ENCODE assay signal across 10 cellular contexts in the genomic region with DNA sequence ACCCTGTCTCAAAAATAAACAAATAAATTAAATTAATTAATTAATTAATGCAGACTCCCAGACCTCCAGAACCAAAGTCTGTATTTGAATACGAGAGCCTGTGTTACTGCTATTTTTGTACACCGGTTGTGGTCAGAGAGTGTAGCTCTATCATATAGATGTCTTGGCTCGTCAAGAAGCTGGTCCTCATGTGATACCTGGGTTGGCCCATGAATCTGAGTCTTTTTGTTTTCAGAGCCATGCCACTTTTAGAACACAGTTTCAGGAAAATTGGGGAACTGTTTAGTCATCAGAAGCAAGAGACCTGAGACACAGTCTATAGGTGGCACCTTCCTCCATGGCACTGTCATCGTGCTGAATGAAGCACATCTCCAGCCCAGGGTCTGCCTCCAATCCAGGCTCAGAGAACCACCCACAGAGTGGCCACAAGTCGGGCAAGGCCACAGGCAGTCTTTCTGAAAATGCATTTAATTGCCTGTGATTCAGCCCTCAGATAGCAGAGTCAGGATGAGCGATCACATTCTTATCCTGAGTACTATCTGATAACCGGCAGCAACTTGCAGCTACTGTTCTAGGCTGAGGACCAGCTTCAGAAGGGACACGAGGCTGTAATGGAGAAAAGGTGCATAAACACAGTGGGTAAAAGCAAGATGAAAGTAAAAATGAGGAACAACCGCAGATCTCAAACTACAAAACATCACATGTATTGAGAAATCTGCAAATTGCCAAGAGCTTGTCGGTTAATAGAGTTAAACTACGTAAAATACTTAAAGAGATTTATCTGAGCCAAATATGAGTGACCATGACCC. TPM values are rescaled to one million over a fixed set of nuclear protein-coding genes. Genes with fewer than 3 reads are reported as not detected.
DNase-seq lines count a peak whose midpoint lies in the region; ATAC-seq, FAIRE-seq and TF ChIP-seq lines count a peak whose summit lies in the region.
"Had no signal": no experiment of that assay in that cellular context is flagged by ENCODE, and none has a peak within 500 bp of the region (broad histone marks: within the 10 kb centered on the region; RNA-seq: fewer than 3 reads in every experiment).

No MANE protein-coding gene starts in this region.

- H3K27me3 ChIP-seq in K562 (ENCODE audit: control insufficient read depth in 2 of 2, insufficient read depth in 2 of 2, low read length in 2 of 2) (no peaks in the 10 kb centered on the region), skeletal muscle satellite cell (ENCODE audit: control insufficient read depth, insufficient read depth, low read length) (no peaks in the 10 kb centered on the region)

- DNase-seq in activated CD4-positive, alpha-beta T cell treated with anti-CD3 and anti-CD28 coated beads, Interleukin-2, amount 10 ng/mL, durations not matched to agents 24 days and 14 days, result no peak
- DNase-seq in activated CD4-positive, alpha-beta T cell treated with anti-CD3 and anti-CD28 coated beads, Interleukin-2, amount 50 U/mL, for 1 hour, result no peak
- peak; percentile 56 for DNase-seq in OCI-LY7 (ENCODE audit: low spot score)
- peak in 2 of 4 experiments; percentile 23 for DNase-seq in K562 (ENCODE audit: extremely low read depth in 1 of 4, low spot score in 3 of 4)
- DNase-seq in DMS153 treated with DMSO at 0.1 percent for 48 hours (lab: John Stamatoyannopoulos, UW; ENCODE audit: unreplicated experiment), result no peak
- no peak for DNase-seq in middle frontal gyrus (ENCODE audit: extremely low spot score, low spot score)
- DNase-seq: CD4-positive, CD25-positive, alpha-beta regulatory T cell; KG1 had no signal

- no peaks in the 10 kb centered on the region for H3K9me2 ChIP-seq in OCI-LY7 (ENCODE audit: insufficient read depth, low read length)

- CTCF ChIA-PET in OCI-LY7 (lab: Charles Lee; ENCODE audit: unreplicated experiment), result interaction anchor here (1.2 kb wide), 1 partner anchor 14 kb away, joined by 5 read pairs; a partner anchor contains a TSS
- CTCF ChIA-PET in K562 (lab: Yijun Ruan, JAX; ENCODE audit: low intra/inter-chr PET ratio), result no interaction called here

- H3K36me3 ChIP-seq in OCI-LY7 (ENCODE audit: insufficient read depth, low read length) (no peaks in the 10 kb centered on the region), K562 (ENCODE audit: control insufficient read depth, insufficient read depth, low read length) (no peaks in the 10 kb centered on the region; the same call in 2 of the 3 replicates), skeletal muscle satellite cell (ENCODE audit: insufficient read depth, low read length) (no peaks in the 10 kb centered on the region)

- H3K4me1 Mint-ChIP-seq in activated CD4-positive, alpha-beta T cell treated with anti-CD3 and anti-CD28 coated beads, Interleukin-2, amount 10 ng/mL, durations not matched to agents 24 days and 14 days, result peaks cover 37% of the 10 kb centered on the region

- peaks cover 13% of the 10 kb centered on the region for H3K9me3 Mint-ChIP-seq in activated CD4-positive, alpha-beta T cell treated with anti-CD3 and anti-CD28 coated beads, Interleukin-2, amount 10 ng/mL, durations not matched to agents 24 days and 14 days

- H4K20me1 ChIP-seq in OCI-LY7 (ENCODE audit: insufficient read depth, low read length) (no peaks in the 10 kb centered on the region), K562 (replicated peaks; ENCODE audit: control insufficient read depth, insufficient read depth, low read length) (no peaks in the 10 kb centered on the region)

- intact Hi-C loops in activated CD4-positive, alpha-beta T cell treated with anti-CD3 and anti-CD28 coated beads, Interleukin-2, amount 10 ng/mL, durations not matched to agents 24 days and 14 days (cut with micrococcal nuclease), result no loop called here
- intact Hi-C loops in OCI-LY7 (cut with micrococcal nuclease; ENCODE audit: unreplicated experiment), result no loop called here
- intact Hi-C loops in K562 (cut with micrococcal nuclease), result loop anchor here (1.0 kb wide), 1 partner anchor 9 kb away; no protein-coding TSS in a partner anchor

- H3K4me3 ChIP-seq in OCI-LY7 (ENCODE audit: low read depth, low read length, poor library complexity, severe bottlenecking) (peak overlapping the region; percentile 12), K562 (no peak overlapping the region), skeletal muscle satellite cell (ENCODE audit: low read length) (no peak overlapping the region)

- no peaks in the 10 kb centered on the region for H3K27me3 Mint-ChIP-seq in activated CD4-positive, alpha-beta T cell treated with anti-CD3 and anti-CD28 coated beads, Interleukin-2, amount 10 ng/mL, durations not matched to agents 24 days and 14 days

- H3K79me2 ChIP-seq in OCI-LY7 (ENCODE audit: insufficient read depth, low read depth, low read length) (no peaks in the 10 kb centered on the region), K562 (ENCODE audit: control insufficient read depth, insufficient read depth, low read length) (no peaks in the 10 kb centered on the region)

- POLR2A ChIA-PET in OCI-LY7 (lab: Charles Lee), result interaction anchor here (1.0 to 5.3 kb wide), 7 partner anchors 10 to 21 kb away, joined by 3 to 46 read pairs (median 6); a partner anchor contains a TSS
- POLR2A ChIA-PET in K562 (lab: Yijun Ruan, JAX), result interaction anchor here (0.5 to 6.9 kb wide), 10 partner anchors 10 to 113 kb away, joined by 3 to 69 read pairs (median 4); a partner anchor contains a TSS

- peak overlapping the region; percentile 78 for H3K27ac Mint-ChIP-seq in activated CD4-positive, alpha-beta T cell treated with anti-CD3 and anti-CD28 coated beads, Interleukin-2, amount 10 ng/mL, durations not matched to agents 24 days and 14 days

- H3K9me1 ChIP-seq in K562 (ENCODE audit: control insufficient read depth, insufficient read depth, low read length), result no peaks in the 10 kb centered on the region

- no peak for TF ChIP-seq POLR2A in K562 (conservative IDR thresholded peaks at IDR 0.05)

- FAIRE-seq in K562 (lab: Jason Lieb, UNC), result peak; percentile 32

- no peak; the same call in 1 of the 2 replicates for TF ChIP-seq CTCF in OCI-LY7 (conservative IDR thresholded peaks at IDR 0.05; ENCODE audit: low read length)
- TF ChIP-seq CTCF in K562 (IDR thresholded peaks at IDR 0.05 in 2 of 3, conservative IDR thresholded peaks at IDR 0.05 in 1 of 3; ENCODE audit: insufficient read depth in 2 of 3, low read depth in 1 of 3, low read length in 3 of 3), result no peak

- H3K36me3 Mint-ChIP-seq in activated CD4-positive, alpha-beta T cell treated with anti-CD3 and anti-CD28 coated beads, Interleukin-2, amount 10 ng/mL, durations not matched to agents 24 days and 14 days (ENCODE audit: low read depth), result peaks cover 15% of the 10 kb centered on the region

- in situ Hi-C loops in K562 (cut with MboI), result no loop called here

- BruUV-seq in OCI-LY7 (replicated peaks; lab: Mats Ljungman, UMichigan) (no TSS peak), K562 (replicated peaks; lab: Mats Ljungman, UMichigan) (no TSS peak)

- H3K4me2 ChIP-seq in OCI-LY7 (ENCODE audit: low read length) (peak overlapping the region; percentile 52), K562 (ENCODE audit: insufficient read depth, low read length) (peak overlapping the region; percentile 76), skeletal muscle satellite cell (ENCODE audit: low read length) (peak overlapping the region; percentile 64)

- H3K4me3 Mint-ChIP-seq in activated CD4-positive, alpha-beta T cell treated with anti-CD3 and anti-CD28 coated beads, Interleukin-2, amount 10 ng/mL, durations not matched to agents 24 days and 14 days, result peak overlapping the region; percentile 26
- H3K4me3 Mint-ChIP-seq: CD4-positive, CD25-positive, alpha-beta regulatory T cell had no signal

- H2AFZ ChIP-seq in OCI-LY7 (ENCODE audit: low read length), result peak overlapping the region; percentile 87
- peak overlapping the region; percentile 84 for H2AFZ ChIP-seq in K562 (ENCODE audit: low read depth, low read length)

- WGBS in K562 (ENCODE audit: insufficient coverage, low coverage, missing lambda C conversion rate), result 0% methylated on average over 11 of the region's 11 CpGs

- TF ChIP-seq EP300 in K562 (IDR thresholded peaks at IDR 0.05; ENCODE audit: low read length), result peak; percentile 60; the same call in 1 of the 2 replicates

- H3K9ac ChIP-seq in K562 (ENCODE audit: insufficient read depth in 1 of 2, low read depth in 2 of 2, low read length in 2 of 2) (peak overlapping the region; percentile 78 to 86), skeletal muscle satellite cell (ENCODE audit: low read depth, low read length) (peak overlapping the region; percentile 60)

- H3K4me1 ChIP-seq in OCI-LY7 (ENCODE audit: insufficient read depth, low read length, poor library complexity, severe bottlenecking) (peaks cover 55% of the 10 kb centered on the region), K562 (replicated peaks in 1 of 2; ENCODE audit: control insufficient read depth in 2 of 2, insufficient read depth in 2 of 2, low read length in 2 of 2) (peaks cover 23 to 55% of the 10 kb centered on the region in 2 experiments), skeletal muscle satellite cell (ENCODE audit: control insufficient read depth, insufficient read depth, low read length) (peaks cover 44% of the 10 kb centered on the region)

- no peaks in the 10 kb centered on the region for H3K9me3 ChIP-seq in OCI-LY7 (ENCODE audit: low read length)
- peaks cover 8% of the 10 kb centered on the region; the same call in 1 of the 2 replicates for H3K9me3 ChIP-seq in K562 (replicated peaks; ENCODE audit: control insufficient read depth, insufficient read depth, low read depth, low read length)
- H3K9me3 ChIP-seq in skeletal muscle satellite cell (replicated peaks; ENCODE audit: low read length), result no peaks in the 10 kb centered on the region

- ATAC-seq in K562 (peak; percentile 14), HG03342 (IDR thresholded peaks at IDR 0.05; ENCODE audit: unreplicated experiment) (no peak)

- peak overlapping the region; percentile 34 for H3K27ac ChIP-seq in OCI-LY7 (ENCODE audit: low read depth, low read length, poor library complexity, severe bottlenecking)
- H3K27ac ChIP-seq in K562 (ENCODE audit: extremely low read depth, low read depth, low read length), result peak overlapping the region; percentile 91

- TF ChIP-seq RAD21 in K562 (CRISPR knock-in tag; conservative IDR thresholded peaks at IDR 0.05 in 1 of 2, IDR thresholded peaks at IDR 0.05 in 1 of 2), result no peak

RNA-seq across cellular contexts. Expression of a gene that starts 14.2 kb away (rescaled TPM):
- total RNA-seq in activated CD4-positive, alpha-beta T cell treated with anti-CD3 and anti-CD28 coated beads, Interleukin-2, amount 10 ng/mL, durations not matched to agents 24 days and 14 days, result 53.4 and 54.2 TPM in 2 replicates
- total RNA-seq in OCI-LY7 (2014; rRNA removed; shearing (Covaris generic)), result 50.9 and 51.5 TPM in 2 replicates
- total RNA-seq in OCI-LY7 (2022) (71.5 and 77.9 TPM in 2 replicates), K562 (2014; rRNA removed) (40.9 and 43.4 TPM in 2 replicates), K562 (2014; rRNA removed; fragmentation: Illumina TruSeq; extraction: Trizol) (56.1 and 69.9 TPM in 2 replicates), K562 (2015; rRNA removed; fragmentation: Illumina TruSeq; extraction: Trizol) (38.3 and 40.2 TPM in 2 replicates), K562 (2021) (53.8 and 67.9 TPM in 2 replicates)
- 41.9 and 121 TPM in 2 replicates for total RNA-seq in K562 (2011; cell fraction: chromatin; rRNA removed; ENCODE audit: low replicate concordance)
- 24.8 and 28.7 TPM in 2 replicates for total RNA-seq in K562 (2011; cell fraction: nucleolus; rRNA removed)
- total RNA-seq in K562 (2011; cell fraction: nucleoplasm; rRNA removed), result 80.9 and 151 TPM in 2 replicates
- polyA plus RNA-seq in K562 (2011; rRNA removed) (28.2 and 36.5 TPM in 2 replicates), K562 (2014; fragmentation: Illumina TruSeq; extraction: Trizol) (27.7 and 30.7 TPM in 2 replicates), K562 (2014; fragmentation: Nextera tagmentation; extraction: Ambion mirVana) (10 to 100 TPM; 10.8 to 17.4 TPM), K562 (2014; rRNA removed) (25.3 and 30.4 TPM in 2 replicates)
- polyA plus RNA-seq in K562 (2011; cell fraction: cytosol; rRNA removed), result 9.7 and 16.7 TPM in 2 replicates
- 23.1 and 24.2 TPM in 2 replicates for polyA plus RNA-seq in K562 (2011; cell fraction: nucleus; rRNA removed)
- polyA plus RNA-seq in K562 (2012), result 17.2 and 18.7 TPM in 2 replicates
- 73.0 and 82.3 TPM in 2 replicates for polyA minus RNA-seq in K562 (2011; rRNA and poly(A)+ RNA removed)
- 24.2 and 35.8 TPM in 2 replicates for polyA minus RNA-seq in K562 (2011; cell fraction: cytosol; rRNA and poly(A)+ RNA removed)
- polyA minus RNA-seq in K562 (2011; cell fraction: nucleus; rRNA and poly(A)+ RNA removed), result 17.8 and 27.5 TPM in 2 replicates
- 53.1 and 62.4 TPM in 2 replicates for total RNA-seq in skeletal muscle satellite cell (2012; rRNA removed)
